In the genomic region with DNA sequence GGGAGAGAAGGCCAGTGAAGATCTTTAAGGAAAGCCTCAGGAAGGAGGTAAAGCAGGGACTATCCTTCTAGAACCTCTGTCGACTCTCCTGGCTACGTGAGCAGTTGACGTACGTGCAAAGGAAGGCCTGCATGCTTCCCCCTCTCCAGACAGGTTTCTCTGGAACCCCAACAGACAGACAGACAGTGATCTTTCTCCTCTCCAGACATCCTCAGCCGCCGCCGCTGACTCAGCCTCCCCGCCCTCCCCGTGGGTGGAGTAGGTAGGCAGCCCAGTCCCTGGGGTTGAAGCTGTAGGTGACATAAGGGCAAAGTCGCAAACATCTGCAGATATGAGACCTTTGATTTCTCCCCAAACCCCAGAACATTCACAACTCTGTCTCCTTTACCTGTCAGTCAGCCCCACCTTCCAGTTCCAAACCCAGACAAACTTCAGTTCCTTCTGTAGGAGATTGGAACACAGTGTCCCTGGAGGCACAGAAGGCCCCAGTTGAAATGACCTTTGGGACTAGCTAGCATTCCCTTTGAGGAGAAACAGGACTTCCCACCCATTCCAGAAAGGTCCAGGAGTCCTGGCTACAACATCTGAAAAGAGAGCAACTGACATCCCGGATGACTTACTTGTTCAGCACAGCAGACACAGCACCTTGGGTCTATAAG, we compare ENCODE assay signal across 10 cellular contexts.
DNase-seq lines count a peak whose midpoint lies in the region; ATAC-seq and TF ChIP-seq lines count a peak whose summit lies in the region.
"Had no signal": no experiment of that assay in that cellular context is flagged by ENCODE, and none has a peak within 500 bp of the region (broad histone marks: within the 10 kb centered on the region; RNA-seq: fewer than 3 reads in every experiment).

No MANE protein-coding gene starts in this region.

- H3K36me3 ChIP-seq in HEK293 (ENCODE audit: control insufficient read depth in 2 of 2, insufficient read depth in 1 of 2, low read length in 2 of 2) = no peaks in the 10 kb centered on the region
- H3K36me3 ChIP-seq in colonic mucosa = no peaks in the 10 kb centered on the region

- DNase-seq in activated CD4-positive, alpha-beta T cell treated with anti-CD3 and anti-CD28 coated beads, Interleukin-2, amount 50 U/mL, for 1 hour = peak; percentile 61
- DNase-seq in colonic mucosa (peak; percentile 91), DMS79 (lab: John Stamatoyannopoulos, UW) (no peak), omental fat pad (ENCODE audit: low spot score) (no peak), SKM-1 (lab: John Stamatoyannopoulos, UW; ENCODE audit: unreplicated experiment) (no peak)
- DNase-seq in stimulated activated CD4-positive, alpha-beta T cell treated with anti-CD3 and anti-CD28 coated beads, Interleukin-15, amount 100 ng/mL, for 24 hours = peak; percentile 70
- DNase-seq: cerebellar nuclear complex, SIG-M5 had no signal

- H3K27me3 ChIP-seq in colonic mucosa = no peaks in the 10 kb centered on the region

- H3K4me3 ChIP-seq in HEK293 (ENCODE audit: low read depth, low read length) = no peak overlapping the region
- H3K4me3 ChIP-seq in colonic mucosa = no peak overlapping the region

- POLR2A ChIA-PET in HEK293 (lab: Yijun Ruan, JAX) = interaction anchor here (1.1 kb wide), 1 partner anchor 144 kb away, joined by 5 read pairs; no protein-coding TSS in a partner anchor

- CTCF ChIA-PET in HEK293 (lab: Yijun Ruan, JAX) = no interaction called here

- intact Hi-C loops in colonic mucosa (cut with DNase I) = no loop called here

- ATAC-seq in GM19397 (IDR thresholded peaks at IDR 0.05; ENCODE audit: unreplicated experiment) (no peak), omental fat pad (ENCODE audit: low FRiP score) (no peak)

- TF ChIP-seq CTCF in HEK293 (tag by site-specific recombination; IDR thresholded peaks at IDR 0.05) (no peak), colonic mucosa (IDR thresholded peaks at IDR 0.05) (no peak), omental fat pad (IDR thresholded peaks at IDR 0.05) (no peak)

- H3K27ac ChIP-seq in HEK293 (ENCODE audit: extremely low read depth, low read depth, low read length) (peak overlapping the region; percentile 21; the same call in 1 of the 2 replicates), colonic mucosa (peak overlapping the region; percentile 26)

- H3K4me1 ChIP-seq in HEK293 (ENCODE audit: control insufficient read depth, insufficient read depth, low read length) (no peaks in the 10 kb centered on the region), colonic mucosa (peaks cover 19% of the 10 kb centered on the region)

- H3K9me3 ChIP-seq in HEK293 (ENCODE audit: control insufficient read depth, insufficient read depth, low read depth, low read length) (no peaks in the 10 kb centered on the region), colonic mucosa (no peaks in the 10 kb centered on the region)

- H3K9ac ChIP-seq in colonic mucosa (ENCODE audit: low read depth in 2 of 2, low read length in 2 of 2) = peak overlapping the region in 1 of 2 donors; percentile 1

TF ChIP-seq in HEK293, 187 proteins besides CTCF, POLR2A, EP300 and RAD21:
- peak; percentile 81 for TF ChIP-seq ZFHX2 (tag by site-specific recombination; conservative IDR thresholded peaks at IDR 0.05)
- TF ChIP-seq, protein P1, sequence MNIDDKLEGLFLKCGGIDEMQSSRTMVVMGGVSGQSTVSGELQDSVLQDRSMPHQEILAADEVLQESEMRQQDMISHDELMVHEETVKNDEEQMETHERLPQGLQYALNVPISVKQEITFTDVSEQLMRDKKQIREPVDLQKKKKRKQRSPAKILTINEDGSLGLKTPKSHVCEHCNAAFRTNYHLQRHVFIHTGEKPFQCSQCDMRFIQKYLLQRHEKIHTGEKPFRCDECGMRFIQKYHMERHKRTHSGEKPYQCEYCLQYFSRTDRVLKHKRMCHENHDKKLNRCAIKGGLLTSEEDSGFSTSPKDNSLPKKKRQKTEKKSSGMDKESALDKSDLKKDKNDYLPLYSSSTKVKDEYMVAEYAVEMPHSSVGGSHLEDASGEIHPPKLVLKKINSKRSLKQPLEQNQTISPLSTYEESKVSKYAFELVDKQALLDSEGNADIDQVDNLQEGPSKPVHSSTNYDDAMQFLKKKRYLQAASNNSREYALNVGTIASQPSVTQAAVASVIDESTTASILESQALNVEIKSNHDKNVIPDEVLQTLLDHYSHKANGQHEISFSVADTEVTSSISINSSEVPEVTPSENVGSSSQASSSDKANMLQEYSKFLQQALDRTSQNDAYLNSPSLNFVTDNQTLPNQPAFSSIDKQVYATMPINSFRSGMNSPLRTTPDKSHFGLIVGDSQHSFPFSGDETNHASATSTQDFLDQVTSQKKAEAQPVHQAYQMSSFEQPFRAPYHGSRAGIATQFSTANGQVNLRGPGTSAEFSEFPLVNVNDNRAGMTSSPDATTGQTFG (tag by site-specific recombination; IDR thresholded peaks at IDR 0.05; ENCODE audit: borderline replicate concordance) = no peak
- peak; percentile 76 for TF ChIP-seq KLF1 (tag by site-specific recombination; IDR thresholded peaks at IDR 0.05)
- TF ChIP-seq EGR2 (tag by site-specific recombination; IDR thresholded peaks at IDR 0.05; ENCODE audit: low read depth) = peak; percentile 88
- TF ChIP-seq ELK4 (IDR thresholded peaks at IDR 0.05; ENCODE audit: borderline replicate concordance, low read depth, low read length) = no peak

Comparison
In these comparisons a context has a peak if more than half of its experiments do, and no peak if none do; other contexts are left out.
1. DNase-seq: peak in activated CD4-positive, alpha-beta T cell treated with anti-CD3 and anti-CD28 coated beads, Interleukin-2, amount 50 U/mL, for 1 hour (single experiment), colonic mucosa (single experiment) and stimulated activated CD4-positive, alpha-beta T cell treated with anti-CD3 and anti-CD28 coated beads, Interleukin-15, amount 100 ng/mL, for 24 hours (single experiment); none in DMS79 (single experiment), omental fat pad (single experiment) and SKM-1 (single experiment).